33 cellular contexts compared by ENCODE assay signal in genomic region chr2:130335226-130335625, GRCh38.
"Had no signal": no experiment of that assay in that cellular context is flagged by ENCODE, and none has a peak within 500 bp of the region (broad histone marks: within the 10 kb centered on the region; RNA-seq: fewer than 3 reads in every experiment).

No MANE protein-coding gene starts in this region.

- H3K27me3 ChIP-seq: ovary, testis, tibial artery, vagina had no signal

- H3K4me2 ChIP-seq: neural progenitor cell, smooth muscle cell had no signal

- H3K4me3 ChIP-seq: neural progenitor cell, ovary, psoas muscle, skin epidermis, smooth muscle cell, spleen, suprapubic skin, testis, tibial artery, transverse colon, upper lobe of right lung, vagina had no signal

- H2AFZ ChIP-seq: neural progenitor cell, parathyroid adenoma had no signal

- H3K27ac Mint-ChIP-seq: natural killer cell treated with Interleukin-12 subunit alpha and Interleukin-12 subunit beta and Interleukin-15 and Interleukin-18, amount 100 ng/mL, for 72 hours; nephron progenitor cell; stimulated activated memory B cell treated with anti-CD40 and anti-IgM and Interleukin-4, amounts not matched to agents 10 μg/mL and 1 μg/mL and 100 μg/mL, for 72 hours; stimulated activated naive CD8-positive, alpha-beta T cell treated with anti-CD3 and anti-CD28 coated beads, Interleukin-15, amount 100 ng/mL, for 72 hours had no signal

- H3K4me1 ChIP-seq: neural progenitor cell, psoas muscle, testis had no signal

- H3K4me3 Mint-ChIP-seq: naive B cell; naive thymus-derived CD8-positive, alpha-beta T cell; natural killer cell treated with Interleukin-12 subunit alpha and Interleukin-12 subunit beta and Interleukin-15 and Interleukin-18, amount 100 ng/mL, for 72 hours; nephron progenitor cell; stimulated activated memory B cell treated with anti-CD40 and anti-IgM and Interleukin-4, amounts not matched to agents 10 μg/mL and 1 μg/mL and 100 μg/mL, for 72 hours; stimulated activated naive CD8-positive, alpha-beta T cell treated with anti-CD3 and anti-CD28 coated beads, Interleukin-15, amount 100 ng/mL, for 72 hours had no signal

- H3K79me2 ChIP-seq: parathyroid adenoma had no signal

- H3K27ac ChIP-seq: neural progenitor cell, ovary, parathyroid adenoma, psoas muscle, skin epidermis, spleen, suprapubic skin, testis, tibial artery, transverse colon, upper lobe of right lung, vagina had no signal

- H3K9me3 ChIP-seq: ovary, psoas muscle, suprapubic skin, testis, tibial artery, transverse colon, upper lobe of right lung, vagina had no signal

- FAIRE-seq: urothelium cell line had no signal

- H3K36me3 Mint-ChIP-seq: natural killer cell treated with Interleukin-12 subunit alpha and Interleukin-12 subunit beta and Interleukin-15 and Interleukin-18, amount 100 ng/mL, for 72 hours had no signal

- ATAC-seq: naive thymus-derived CD8-positive, alpha-beta T cell; natural killer cell treated with Interleukin-12 subunit alpha and Interleukin-12 subunit beta and Interleukin-15 and Interleukin-18, amount 100 ng/mL, for 72 hours; psoas muscle; right cardiac atrium; sciatic nerve; stimulated activated memory B cell treated with anti-CD40 and anti-IgM and Interleukin-4, amounts not matched to agents 10 μg/mL and 1 μg/mL and 100 μg/mL, for 72 hours; stimulated activated naive CD8-positive, alpha-beta T cell treated with anti-CD3 and anti-CD28 coated beads, Interleukin-15, amount 100 ng/mL, for 72 hours; stimulated activated naive CD8-positive, alpha-beta T cell treated with anti-CD3 and anti-CD28 coated beads, Interleukin-15, Interleukin-2, amounts not matched to agents 100 U/mL and 50 U/mL, for 24 hours; upper lobe of right lung had no signal

- H3K36me3 ChIP-seq: neural progenitor cell, ovary had no signal

- H3K9me3 Mint-ChIP-seq: naive thymus-derived CD8-positive, alpha-beta T cell; natural killer cell treated with Interleukin-12 subunit alpha and Interleukin-12 subunit beta and Interleukin-15 and Interleukin-18, amount 100 ng/mL, for 72 hours; stimulated activated memory B cell treated with anti-CD40 and anti-IgM and Interleukin-4, amounts not matched to agents 10 μg/mL and 1 μg/mL and 100 μg/mL, for 72 hours; stimulated activated naive CD8-positive, alpha-beta T cell treated with anti-CD3 and anti-CD28 coated beads, Interleukin-15, amount 100 ng/mL, for 72 hours; type B pancreatic cell had no signal

- DNase-seq: naive B cell; naive thymus-derived CD8-positive, alpha-beta T cell; nephron progenitor cell; occipital lobe; ovary; posterior cingulate gyrus; psoas muscle; right cardiac atrium; spleen; stimulated activated CD4-positive, alpha-beta T cell treated with anti-CD3 and anti-CD28 coated beads, Interleukin-12 subunit alpha, Interleukin-12 subunit beta, amount 100 ng/mL, for 4 hours; stimulated activated CD4-positive, alpha-beta T cell treated with anti-CD3 and anti-CD28 coated beads, Interleukin-1b, Interleukin-23, amount 100 ng/mL, for 48 hours; stimulated activated CD4-positive, alpha-beta T cell treated with anti-CD3 and anti-CD28 coated beads, Interleukin-4, amount 100 ng/mL, for 1 hour; stimulated activated CD4-positive, alpha-beta T cell treated with anti-CD3 and anti-CD28 coated beads, Interleukin-4, amount 100 ng/mL, for 4 hours; stimulated activated CD8-positive, alpha-beta memory T cell treated with anti-CD3 and anti-CD28 coated beads, Interleukin-4, amount 100 ng/mL, for 48 hours; stimulated activated naive CD4-positive, alpha-beta T cell; stimulated activated naive CD8-positive, alpha-beta T cell treated with anti-CD3 and anti-CD28 coated beads, Interleukin-15, amount 100 ng/mL, for 72 hours; stimulated activated naive CD8-positive, alpha-beta T cell treated with anti-CD3 and anti-CD28 coated beads, Interleukin-15, Interleukin-2, amounts not matched to agents 100 U/mL and 50 U/mL, for 24 hours; substantia nigra; testis; tibial artery; transverse colon; upper lobe of right lung had no signal

- H3K9ac ChIP-seq: neural progenitor cell, parathyroid adenoma had no signal
